ENCODE assay signal across 1 cellular context in the genomic region with DNA sequence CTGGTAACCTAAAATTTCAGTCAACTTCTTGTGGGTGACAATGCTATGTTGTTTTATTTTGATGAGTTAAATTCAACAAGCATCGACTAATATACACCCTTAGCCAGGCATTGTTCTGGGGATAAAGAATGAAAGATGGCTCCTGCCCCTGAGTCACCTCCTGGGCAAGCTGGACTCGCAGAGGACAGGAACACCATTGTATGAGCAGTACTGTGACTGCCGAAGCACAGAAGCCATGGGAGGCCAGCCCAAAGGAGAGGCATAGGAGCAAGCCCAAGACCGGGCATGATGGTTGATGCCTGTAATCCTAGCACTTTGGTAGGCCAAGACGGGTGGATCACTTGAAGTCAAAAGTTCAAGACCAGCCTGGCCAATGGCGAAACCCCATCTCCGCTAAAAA.
TF ChIP-seq lines count a peak whose summit lies in the region.

No MANE protein-coding gene starts in this region.

TF ChIP-seq in H1, 55 proteins besides CTCF, POLR2A, EP300 and RAD21:
- TF ChIP-seq SP4 (IDR thresholded peaks at IDR 0.05; ENCODE audit: low read length): no peak
- TF ChIP-seq CTBP2 (IDR thresholded peaks at IDR 0.05; ENCODE audit: borderline replicate concordance, insufficient read depth, insufficient read length, low read length): no peak
- TF ChIP-seq, protein P1, sequence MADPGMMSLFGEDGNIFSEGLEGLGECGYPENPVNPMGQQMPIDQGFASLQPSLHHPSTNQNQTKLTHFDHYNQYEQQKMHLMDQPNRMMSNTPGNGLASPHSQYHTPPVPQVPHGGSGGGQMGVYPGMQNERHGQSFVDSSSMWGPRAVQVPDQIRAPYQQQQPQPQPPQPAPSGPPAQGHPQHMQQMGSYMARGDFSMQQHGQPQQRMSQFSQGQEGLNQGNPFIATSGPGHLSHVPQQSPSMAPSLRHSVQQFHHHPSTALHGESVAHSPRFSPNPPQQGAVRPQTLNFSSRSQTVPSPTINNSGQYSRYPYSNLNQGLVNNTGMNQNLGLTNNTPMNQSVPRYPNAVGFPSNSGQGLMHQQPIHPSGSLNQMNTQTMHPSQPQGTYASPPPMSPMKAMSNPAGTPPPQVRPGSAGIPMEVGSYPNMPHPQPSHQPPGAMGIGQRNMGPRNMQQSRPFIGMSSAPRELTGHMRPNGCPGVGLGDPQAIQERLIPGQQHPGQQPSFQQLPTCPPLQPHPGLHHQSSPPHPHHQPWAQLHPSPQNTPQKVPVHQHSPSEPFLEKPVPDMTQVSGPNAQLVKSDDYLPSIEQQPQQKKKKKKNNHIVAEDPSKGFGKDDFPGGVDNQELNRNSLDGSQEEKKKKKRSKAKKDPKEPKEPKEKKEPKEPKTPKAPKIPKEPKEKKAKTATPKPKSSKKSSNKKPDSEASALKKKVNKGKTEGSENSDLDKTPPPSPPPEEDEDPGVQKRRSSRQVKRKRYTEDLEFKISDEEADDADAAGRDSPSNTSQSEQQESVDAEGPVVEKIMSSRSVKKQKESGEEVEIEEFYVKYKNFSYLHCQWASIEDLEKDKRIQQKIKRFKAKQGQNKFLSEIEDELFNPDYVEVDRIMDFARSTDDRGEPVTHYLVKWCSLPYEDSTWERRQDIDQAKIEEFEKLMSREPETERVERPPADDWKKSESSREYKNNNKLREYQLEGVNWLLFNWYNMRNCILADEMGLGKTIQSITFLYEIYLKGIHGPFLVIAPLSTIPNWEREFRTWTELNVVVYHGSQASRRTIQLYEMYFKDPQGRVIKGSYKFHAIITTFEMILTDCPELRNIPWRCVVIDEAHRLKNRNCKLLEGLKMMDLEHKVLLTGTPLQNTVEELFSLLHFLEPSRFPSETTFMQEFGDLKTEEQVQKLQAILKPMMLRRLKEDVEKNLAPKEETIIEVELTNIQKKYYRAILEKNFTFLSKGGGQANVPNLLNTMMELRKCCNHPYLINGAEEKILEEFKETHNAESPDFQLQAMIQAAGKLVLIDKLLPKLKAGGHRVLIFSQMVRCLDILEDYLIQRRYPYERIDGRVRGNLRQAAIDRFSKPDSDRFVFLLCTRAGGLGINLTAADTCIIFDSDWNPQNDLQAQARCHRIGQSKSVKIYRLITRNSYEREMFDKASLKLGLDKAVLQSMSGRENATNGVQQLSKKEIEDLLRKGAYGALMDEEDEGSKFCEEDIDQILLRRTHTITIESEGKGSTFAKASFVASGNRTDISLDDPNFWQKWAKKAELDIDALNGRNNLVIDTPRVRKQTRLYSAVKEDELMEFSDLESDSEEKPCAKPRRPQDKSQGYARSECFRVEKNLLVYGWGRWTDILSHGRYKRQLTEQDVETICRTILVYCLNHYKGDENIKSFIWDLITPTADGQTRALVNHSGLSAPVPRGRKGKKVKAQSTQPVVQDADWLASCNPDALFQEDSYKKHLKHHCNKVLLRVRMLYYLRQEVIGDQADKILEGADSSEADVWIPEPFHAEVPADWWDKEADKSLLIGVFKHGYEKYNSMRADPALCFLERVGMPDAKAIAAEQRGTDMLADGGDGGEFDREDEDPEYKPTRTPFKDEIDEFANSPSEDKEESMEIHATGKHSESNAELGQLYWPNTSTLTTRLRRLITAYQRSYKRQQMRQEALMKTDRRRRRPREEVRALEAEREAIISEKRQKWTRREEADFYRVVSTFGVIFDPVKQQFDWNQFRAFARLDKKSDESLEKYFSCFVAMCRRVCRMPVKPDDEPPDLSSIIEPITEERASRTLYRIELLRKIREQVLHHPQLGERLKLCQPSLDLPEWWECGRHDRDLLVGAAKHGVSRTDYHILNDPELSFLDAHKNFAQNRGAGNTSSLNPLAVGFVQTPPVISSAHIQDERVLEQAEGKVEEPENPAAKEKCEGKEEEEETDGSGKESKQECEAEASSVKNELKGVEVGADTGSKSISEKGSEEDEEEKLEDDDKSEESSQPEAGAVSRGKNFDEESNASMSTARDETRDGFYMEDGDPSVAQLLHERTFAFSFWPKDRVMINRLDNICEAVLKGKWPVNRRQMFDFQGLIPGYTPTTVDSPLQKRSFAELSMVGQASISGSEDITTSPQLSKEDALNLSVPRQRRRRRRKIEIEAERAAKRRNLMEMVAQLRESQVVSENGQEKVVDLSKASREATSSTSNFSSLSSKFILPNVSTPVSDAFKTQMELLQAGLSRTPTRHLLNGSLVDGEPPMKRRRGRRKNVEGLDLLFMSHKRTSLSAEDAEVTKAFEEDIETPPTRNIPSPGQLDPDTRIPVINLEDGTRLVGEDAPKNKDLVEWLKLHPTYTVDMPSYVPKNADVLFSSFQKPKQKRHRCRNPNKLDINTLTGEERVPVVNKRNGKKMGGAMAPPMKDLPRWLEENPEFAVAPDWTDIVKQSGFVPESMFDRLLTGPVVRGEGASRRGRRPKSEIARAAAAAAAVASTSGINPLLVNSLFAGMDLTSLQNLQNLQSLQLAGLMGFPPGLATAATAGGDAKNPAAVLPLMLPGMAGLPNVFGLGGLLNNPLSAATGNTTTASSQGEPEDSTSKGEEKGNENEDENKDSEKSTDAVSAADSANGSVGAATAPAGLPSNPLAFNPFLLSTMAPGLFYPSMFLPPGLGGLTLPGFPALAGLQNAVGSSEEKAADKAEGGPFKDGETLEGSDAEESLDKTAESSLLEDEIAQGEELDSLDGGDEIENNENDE (IDR thresholded peaks at IDR 0.05; ENCODE audit: insufficient replicate concordance, low read length): no peak
- TF ChIP-seq SUZ12 (IDR thresholded peaks at IDR 0.05; ENCODE audit: low read length): no peak
- TF ChIP-seq, protein P2, sequence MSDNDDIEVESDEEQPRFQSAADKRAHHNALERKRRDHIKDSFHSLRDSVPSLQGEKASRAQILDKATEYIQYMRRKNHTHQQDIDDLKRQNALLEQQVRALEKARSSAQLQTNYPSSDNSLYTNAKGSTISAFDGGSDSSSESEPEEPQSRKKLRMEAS (IDR thresholded peaks at IDR 0.05): no peak
- TF ChIP-seq CHD2 (IDR thresholded peaks at IDR 0.05; ENCODE audit: low read length): no peak
- no peak for TF ChIP-seq ASH2L (IDR thresholded peaks at IDR 0.05; ENCODE audit: low read length)
